ENCODE assay signal across 8 cellular contexts in genomic region chr12:12788675-12789368, GRCh38. TPM values are rescaled to one million over a fixed set of nuclear protein-coding genes. Genes with fewer than 3 reads are reported as not detected.
DNase-seq lines count a peak whose midpoint lies in the region; ATAC-seq, FAIRE-seq and TF ChIP-seq lines count a peak whose summit lies in the region.

No MANE protein-coding gene starts in this region.

- no peak overlapping the region for H3K4me3 ChIP-seq in BLaER1 treated with 17β-estradiol and CSF1 and Interleukin-3, amounts not matched to agents 10 nM and 100 nM
- H3K4me3 ChIP-seq in endothelial cell of umbilical vein (replicated peaks in 1 of 3; ENCODE audit: insufficient read depth in 1 of 3, low read depth in 1 of 3, low read length in 3 of 3) (no peak overlapping the region), muscle layer of duodenum (ENCODE audit: low read depth in 1 of 2, low read length in 2 of 2) (peak overlapping the region in 1 of 2 donors; percentile 75)

- no peaks in the 10 kb centered on the region for H3K27me3 Mint-ChIP-seq in stimulated activated naive CD8-positive, alpha-beta T cell treated with anti-CD3 and anti-CD28 coated beads, Interleukin-15, amount 100 ng/mL, for 72 hours

- DNase-seq in GM19239 (ENCODE audit: insufficient read length, low spot score) (no peak), NOMO-1 (lab: John Stamatoyannopoulos, UW; ENCODE audit: unreplicated experiment in 2 of 2) (peak; percentile 23 to 81), endothelial cell of umbilical vein (ENCODE audit: low read depth, low spot score) (peak; percentile 76)
- peak; percentile 26 for DNase-seq in activated CD8-positive, alpha-beta memory T cell treated with anti-CD3 and anti-CD28 coated beads, Interleukin-2, amount 50 U/mL, for 1 hour (ENCODE audit: extremely low read depth)
- DNase-seq in stimulated activated naive CD8-positive, alpha-beta T cell treated with anti-CD3 and anti-CD28 coated beads, Interleukin-15, amount 100 ng/mL, for 72 hours: peak; percentile 40 to 65

- H3K9me1 ChIP-seq in endothelial cell of umbilical vein (replicated peaks; ENCODE audit: control insufficient read depth, extremely low read depth, insufficient read depth, low read length): no peaks in the 10 kb centered on the region

- no TSS peak for BruUV-seq in endothelial cell of umbilical vein (replicated peaks; lab: Mats Ljungman, UMichigan)

- dilution Hi-C loops in endothelial cell of umbilical vein (cut with MboI; ENCODE audit: extremely low pct_ligation_motif_present, low sequenced_read_pairs): no loop called here

- H3K4me2 ChIP-seq in BLaER1 treated with 17β-estradiol and CSF1 and Interleukin-3, amounts not matched to agents 10 nM and 100 nM: peak overlapping the region in 10 of 11 experiments; percentile 91 to 97 (median 95); a peak in 19 of 22 replicates
- no peak overlapping the region for H3K4me2 ChIP-seq in endothelial cell of umbilical vein (ENCODE audit: insufficient read depth, low read length)

- POLR2A ChIA-PET in endothelial cell of umbilical vein (lab: Charles Lee): interaction anchor here (0.6 kb wide), 2 partner anchors 10 to 407 kb away, joined by 3 to 5 read pairs; partner anchors contain the start of gene EMP1

- H3K27me3 ChIP-seq in BLaER1 treated with 17β-estradiol and CSF1 and Interleukin-3, amounts not matched to agents 10 nM and 100 nM: no peaks in the 10 kb centered on the region; a peak in 1 of 22 replicates
- H3K27me3 ChIP-seq in endothelial cell of umbilical vein (ENCODE audit: control insufficient read depth in 2 of 2, insufficient read depth in 2 of 2, low read length in 2 of 2) (no peaks in the 10 kb centered on the region), muscle layer of duodenum (ENCODE audit: low read depth, low read length) (no peaks in the 10 kb centered on the region)

- H3K9me3 ChIP-seq in BLaER1 treated with 17β-estradiol and CSF1 and Interleukin-3, amounts not matched to agents 10 nM and 100 nM (replicated peaks in 1 of 11): no peaks in the 10 kb centered on the region
- H3K9me3 ChIP-seq in endothelial cell of umbilical vein (replicated peaks; ENCODE audit: control insufficient read depth, insufficient read depth, low read length) (no peaks in the 10 kb centered on the region), muscle layer of duodenum (ENCODE audit: control insufficient read depth in 1 of 2, low read length in 2 of 2) (no peaks in the 10 kb centered on the region)

- no peak overlapping the region for H2AFZ ChIP-seq in endothelial cell of umbilical vein (ENCODE audit: low read depth, low read length)

- peak overlapping the region; percentile 42 to 63 for H3K4me3 Mint-ChIP-seq in stimulated activated naive CD8-positive, alpha-beta T cell treated with anti-CD3 and anti-CD28 coated beads, Interleukin-15, amount 100 ng/mL, for 72 hours

- H3K4me1 ChIP-seq in BLaER1 treated with 17β-estradiol and CSF1 and Interleukin-3, amounts not matched to agents 10 nM and 100 nM: peaks cover 28 to 54% (median 49%) of the 10 kb centered on the region in 10 experiments
- H3K4me1 ChIP-seq in endothelial cell of umbilical vein (ENCODE audit: control insufficient read depth, extremely low read depth, insufficient read depth, low read length) (peaks cover 43% of the 10 kb centered on the region), muscle layer of duodenum (ENCODE audit: control insufficient read depth in 1 of 2, insufficient read depth in 2 of 2, low read length in 2 of 2) (peaks cover 14 to 30% of the 10 kb centered on the region in 2 donors)

- H3K27ac ChIP-seq in BLaER1 treated with 17β-estradiol and CSF1 and Interleukin-3, amounts not matched to agents 10 nM and 100 nM: peak overlapping the region in 3 of 11 experiments; percentile 85 to 87 (median 86); a peak in 2 of 22 replicates
- H3K27ac ChIP-seq in endothelial cell of umbilical vein (ENCODE audit: insufficient read depth, low read depth, low read length) (peak overlapping the region; percentile 78), muscle layer of duodenum (ENCODE audit: low read length) (peak overlapping the region; percentile 82)

- no peak for TF ChIP-seq POLR2A in endothelial cell of umbilical vein (IDR thresholded peaks at IDR 0.05; ENCODE audit: low read depth, low read length)

- no peaks in the 10 kb centered on the region for H4K20me1 ChIP-seq in BLaER1 treated with 17β-estradiol and CSF1 and Interleukin-3, amounts not matched to agents 10 nM and 100 nM
- H4K20me1 ChIP-seq in endothelial cell of umbilical vein (replicated peaks; ENCODE audit: control insufficient read depth, extremely low read depth, insufficient read depth, low read length): no peaks in the 10 kb centered on the region

- H3K9me3 Mint-ChIP-seq in stimulated activated naive CD8-positive, alpha-beta T cell treated with anti-CD3 and anti-CD28 coated beads, Interleukin-15, amount 100 ng/mL, for 72 hours: no peaks in the 10 kb centered on the region

- peak overlapping the region; percentile 78 to 82 for H3K27ac Mint-ChIP-seq in stimulated activated naive CD8-positive, alpha-beta T cell treated with anti-CD3 and anti-CD28 coated beads, Interleukin-15, amount 100 ng/mL, for 72 hours

- CTCF ChIA-PET in endothelial cell of umbilical vein (lab: Charles Lee): interaction anchor here (0.7 to 5.4 kb wide), 31 partner anchors 9 to 423 kb away, joined by 3 to 40 read pairs (median 5); partner anchors contain the start of gene GPRC5A

- H3K79me2 ChIP-seq in endothelial cell of umbilical vein (ENCODE audit: control insufficient read depth, insufficient read depth, low read length): peaks cover 12% of the 10 kb centered on the region

- peak; percentile 57 for ATAC-seq in HG03520 (IDR thresholded peaks at IDR 0.05; ENCODE audit: unreplicated experiment)
- ATAC-seq in stimulated activated naive CD8-positive, alpha-beta T cell treated with anti-CD3 and anti-CD28 coated beads, Interleukin-15, amount 100 ng/mL, for 72 hours: peak; percentile 77

- H3K9ac ChIP-seq in BLaER1 treated with 17β-estradiol and CSF1 and Interleukin-3, amounts not matched to agents 10 nM and 100 nM: peak overlapping the region in 4 of 11 experiments; percentile 29 to 86 (median 82); a peak in 6 of 22 replicates
- peak overlapping the region; percentile 23 for H3K9ac ChIP-seq in endothelial cell of umbilical vein (replicated peaks; ENCODE audit: extremely low read depth, insufficient read depth, low read length)

- FAIRE-seq in GM19239 (lab: Jason Lieb, UNC) (peak; percentile 81), endothelial cell of umbilical vein (lab: Jason Lieb, UNC) (peak; percentile 80)

- H3K4me1 Mint-ChIP-seq in stimulated activated naive CD8-positive, alpha-beta T cell treated with anti-CD3 and anti-CD28 coated beads, Interleukin-15, amount 100 ng/mL, for 72 hours: peaks cover 43% of the 10 kb centered on the region

- H3K36me3 ChIP-seq in BLaER1 treated with 17β-estradiol and CSF1 and Interleukin-3, amounts not matched to agents 10 nM and 100 nM: no peaks in the 10 kb centered on the region
- no peaks in the 10 kb centered on the region for H3K36me3 ChIP-seq in endothelial cell of umbilical vein (ENCODE audit: control insufficient read depth in 2 of 2, extremely low read depth in 1 of 2, insufficient read depth in 2 of 2, low read length in 2 of 2)
- H3K36me3 ChIP-seq in muscle layer of duodenum (ENCODE audit: control insufficient read depth in 1 of 2, insufficient read depth in 2 of 2, low read length in 2 of 2): no peaks in the 10 kb centered on the region

- peak; percentile 59 to 65 for TF ChIP-seq CTCF in endothelial cell of umbilical vein (IDR thresholded peaks at IDR 0.05; ENCODE audit: extremely low read depth in 1 of 2, insufficient read depth in 1 of 2, low read depth in 1 of 2, low read length in 2 of 2)

- intact Hi-C loops in endothelial cell of umbilical vein (cut with micrococcal nuclease): loop anchor here (1.0 to 5.0 kb wide), 10 partner anchors 14 to 422 kb away; partner anchors contain the start of genes DDX47 and GPRC5A

TF ChIP-seq in endothelial cell of umbilical vein, 7 proteins besides CTCF, POLR2A, EP300 and RAD21:
- TF ChIP-seq MAX (IDR thresholded peaks at IDR 0.05; ENCODE audit: insufficient read depth, insufficient read length): no peak
- TF ChIP-seq JUN (IDR thresholded peaks at IDR 0.05; ENCODE audit: borderline replicate concordance, insufficient read depth, insufficient read length, low read depth): no peak
- no peak for TF ChIP-seq POLR2AphosphoS5 (IDR thresholded peaks at IDR 0.05; ENCODE audit: insufficient read depth, low read depth, low read length)
TF ChIP-seq in endothelial cell of umbilical vein: peak in this region for 0.

RNA-seq across cellular contexts. Expression of gene APOLD1, which starts 3.4 kb away (rescaled TPM):
- total RNA-seq in endothelial cell of umbilical vein: 5.3 and 6.0 TPM in 2 replicates
- polyA plus RNA-seq in endothelial cell of umbilical vein: 3.3 and 3.7 TPM in 2 replicates
- polyA plus RNA-seq in endothelial cell of umbilical vein (2011; cell fraction: cytosol; rRNA removed): 3.6 and 4.2 TPM in 2 replicates
- polyA plus RNA-seq in endothelial cell of umbilical vein (2011; cell fraction: nucleus; rRNA removed): 8.6 and 9.6 TPM in 2 replicates
- 4.7 and 6.3 TPM in 2 replicates for polyA plus RNA-seq in endothelial cell of umbilical vein (2012)
- polyA minus RNA-seq in endothelial cell of umbilical vein: 5.0 and 5.7 TPM in 2 replicates
- 0.72 TPM for polyA minus RNA-seq in endothelial cell of umbilical vein (2011; cell fraction: cytosol; rRNA and poly(A)+ RNA removed)
- polyA minus RNA-seq in endothelial cell of umbilical vein (2011; cell fraction: nucleus; rRNA and poly(A)+ RNA removed): 14.3 and 15.0 TPM in 2 replicates

RNA-seq across cellular contexts. Expression of gene DDX47, which starts 24.3 kb away (rescaled TPM):
- 74.6 and 75.2 TPM in 2 replicates for total RNA-seq in endothelial cell of umbilical vein
- polyA plus RNA-seq in endothelial cell of umbilical vein: 52.5 and 73.4 TPM in 2 replicates
- polyA plus RNA-seq in endothelial cell of umbilical vein (2011; cell fraction: cytosol; rRNA removed): 71.1 and 74.7 TPM in 2 replicates
- 190 and 261 TPM in 2 replicates for polyA plus RNA-seq in endothelial cell of umbilical vein (2011; cell fraction: nucleus; rRNA removed)
- polyA plus RNA-seq in endothelial cell of umbilical vein (2012): 71.0 and 96.4 TPM in 2 replicates
- 51.8 and 75.8 TPM in 2 replicates for polyA minus RNA-seq in endothelial cell of umbilical vein
- 33.4 TPM for polyA minus RNA-seq in endothelial cell of umbilical vein (2011; cell fraction: cytosol; rRNA and poly(A)+ RNA removed)
- 80.8 and 105 TPM in 2 replicates for polyA minus RNA-seq in endothelial cell of umbilical vein (2011; cell fraction: nucleus; rRNA and poly(A)+ RNA removed)
